8 cellular contexts compared by ENCODE assay signal in the genomic region with DNA sequence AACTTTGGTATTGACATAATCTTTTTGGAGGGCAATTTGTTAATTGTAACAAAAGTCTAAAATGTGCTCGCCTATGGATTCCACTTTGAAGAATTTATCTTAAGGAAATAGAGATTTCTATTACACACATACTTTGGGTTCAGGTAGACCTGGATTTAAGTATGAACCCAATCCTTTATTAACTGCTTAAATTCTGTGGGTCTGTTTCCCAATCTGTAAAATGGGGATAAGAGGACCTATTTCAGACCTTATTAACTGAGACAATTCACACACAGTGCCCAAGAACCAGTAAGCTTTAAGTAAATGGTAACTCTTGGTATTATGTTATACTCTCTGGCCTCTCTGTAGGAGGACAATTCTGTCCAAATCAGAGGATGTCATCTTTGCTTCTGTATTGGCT. TPM values are rescaled to one million over a fixed set of nuclear protein-coding genes. Genes with fewer than 3 reads are reported as not detected.
A peak's percentile ranks its signal among the peaks of the same experiment; 100 is the strongest.
DNase-seq lines count a peak whose midpoint lies in the region; ATAC-seq and TF ChIP-seq lines count a peak whose summit lies in the region.

No MANE protein-coding gene starts in this region.

- H3K9me3 Mint-ChIP-seq in activated naive CD4-positive, alpha-beta T cell treated with anti-CD3 and anti-CD28 coated beads, Interleukin-2, amount 50 U/mL, for 24 hours: no peaks in the 10 kb centered on the region

- no peaks in the 10 kb centered on the region for H3K27me3 Mint-ChIP-seq in activated naive CD4-positive, alpha-beta T cell treated with anti-CD3 and anti-CD28 coated beads, Interleukin-2, amount 50 U/mL, for 24 hours

- H3K9me3 ChIP-seq in body of pancreas: no peaks in the 10 kb centered on the region
- H3K9me3 ChIP-seq in mesodermal cell (ENCODE audit: control insufficient read depth, low read length): peaks cover 10% of the 10 kb centered on the region
- no peaks in the 10 kb centered on the region for H3K9me3 ChIP-seq in upper lobe of left lung

- H3K36me3 Mint-ChIP-seq in activated naive CD4-positive, alpha-beta T cell treated with anti-CD3 and anti-CD28 coated beads, Interleukin-2, amount 50 U/mL, for 24 hours: peaks cover 14% of the 10 kb centered on the region

- H3K4me3 ChIP-seq in body of pancreas: peak overlapping the region in 1 of 2 donors; percentile 74
- peak overlapping the region; percentile 79 for H3K4me3 ChIP-seq in mesodermal cell (ENCODE audit: extremely low read depth, insufficient read depth, low read length, poor library complexity, severe bottlenecking)
- H3K4me3 ChIP-seq in upper lobe of left lung: peak overlapping the region in 3 of 4 donors; percentile 67 to 95 (median 90)

- no peak for ATAC-seq in body of pancreas
- no peak for ATAC-seq in upper lobe of left lung (ENCODE audit: low FRiP score in 2 of 2)
- ATAC-seq in GM18873 (IDR thresholded peaks at IDR 0.05; ENCODE audit: low FRiP score, unreplicated experiment): no peak

- intact Hi-C loops in body of pancreas (cut with DNase I): no loop called here

- TF ChIP-seq POLR2A in body of pancreas (IDR thresholded peaks at IDR 0.05) (no peak), upper lobe of left lung (IDR thresholded peaks at IDR 0.05) (no peak)

- H3K4me3 Mint-ChIP-seq in activated naive CD4-positive, alpha-beta T cell treated with anti-CD3 and anti-CD28 coated beads, Interleukin-2, amount 50 U/mL, for 24 hours: peak overlapping the region; percentile 97

- TF ChIP-seq EP300 in upper lobe of left lung (IDR thresholded peaks at IDR 0.05): no peak

- WGBS in body of pancreas, 2 donors: 91 to 97% methylated on average over 1 of the region's 1 CpG
- no CpG with 5 or more reads among the region's 1 CpG for whole genome bisulfite sequencing in mesodermal cell (ENCODE audit: insufficient coverage in 2 of 2), 2 experiments
- WGBS in upper lobe of left lung, 2 donors: 98 to 100% methylated on average over 1 of the region's 1 CpG

- no peaks in the 10 kb centered on the region for H3K27me3 ChIP-seq in body of pancreas
- H3K27me3 ChIP-seq in upper lobe of left lung: no peaks in the 10 kb centered on the region

- DNase-seq in activated naive CD4-positive, alpha-beta T cell (lab: John Stamatoyannopoulos, UW): no peak
- no peak for DNase-seq in body of pancreas
- DNase-seq in upper lobe of left lung: no peak
- DNase-seq in NCI-H774 (lab: John Stamatoyannopoulos, UW): no peak
- DNase-seq in activated CD4-positive, CD25-positive, alpha-beta regulatory T cell (lab: John Stamatoyannopoulos, UW): no peak

- H3K27ac ChIP-seq in body of pancreas (peak overlapping the region; percentile 68 to 88 (median 76)), mesodermal cell (ENCODE audit: low read depth, low read length, severe bottlenecking) (peak overlapping the region; percentile 85), upper lobe of left lung (peak overlapping the region; percentile 83 to 92 (median 84))

- H3K4me1 Mint-ChIP-seq in activated naive CD4-positive, alpha-beta T cell treated with anti-CD3 and anti-CD28 coated beads, Interleukin-2, amount 50 U/mL, for 24 hours: peaks cover 39% of the 10 kb centered on the region

- peaks cover 0 to 3% of the 10 kb centered on the region in 2 donors for H3K36me3 ChIP-seq in body of pancreas (replicated peaks in 1 of 2; ENCODE audit: insufficient read depth in 1 of 2, low read depth in 2 of 2)
- peaks cover 32% of the 10 kb centered on the region for H3K36me3 ChIP-seq in mesodermal cell (ENCODE audit: control insufficient read depth, insufficient read depth, low read length)
- peaks cover 11 to 24% (median 18%) of the 10 kb centered on the region in 4 donors for H3K36me3 ChIP-seq in upper lobe of left lung

- H3K27ac Mint-ChIP-seq in activated naive CD4-positive, alpha-beta T cell treated with anti-CD3 and anti-CD28 coated beads, Interleukin-2, amount 50 U/mL, for 24 hours: peak overlapping the region; percentile 84

- TF ChIP-seq CTCF in body of pancreas (IDR thresholded peaks at IDR 0.05) (no peak), upper lobe of left lung (IDR thresholded peaks at IDR 0.05) (no peak)

- H3K4me1 ChIP-seq in body of pancreas: peaks cover 22% of the 10 kb centered on the region
- H3K4me1 ChIP-seq in mesodermal cell (ENCODE audit: control insufficient read depth, insufficient read depth, low read length, poor library complexity, severe bottlenecking): peaks cover 5% of the 10 kb centered on the region
- peaks cover 10 to 33% (median 14%) of the 10 kb centered on the region in 4 donors for H3K4me1 ChIP-seq in upper lobe of left lung

RNA-seq across cellular contexts. Expression of a gene that starts 0.8 kb away (rescaled TPM):
- total RNA-seq in body of pancreas (10 to 100 TPM; 12.9 to 17.1 TPM), upper lobe of left lung (10 to 100 TPM; 22.2 to 40.7 (median 32.5) TPM)
- 68.1 TPM for polyA plus RNA-seq in mesodermal cell (2013, experiment 1 of 2)
- 57.3 TPM for polyA plus RNA-seq in mesodermal cell (2013, experiment 2 of 2)

RNA-seq across cellular contexts. Expression of a gene that starts 46.5 kb away (rescaled TPM):
- total RNA-seq in body of pancreas (1 to 10 TPM; 2.3 to 6.6 TPM), upper lobe of left lung (10 to 100 TPM in 2 of 6 donors, 1 to 10 TPM in 3, under 1 TPM in 1; 0.89 to 21.3 (median 5.0) TPM)
- polyA plus RNA-seq in mesodermal cell (2013, experiment 1 of 2): 34.5 TPM
- polyA plus RNA-seq in mesodermal cell (2013, experiment 2 of 2): 28.1 TPM

RNA-seq across cellular contexts. Expression of a gene that starts 49.4 kb away (rescaled TPM):
- total RNA-seq in body of pancreas (10 to 100 TPM; 18.2 to 23.7 TPM), upper lobe of left lung (10 to 100 TPM; 15.9 to 87.0 (median 24.5) TPM)
- polyA plus RNA-seq in mesodermal cell (2013, experiment 1 of 2): 11.2 TPM
- 12.3 TPM for polyA plus RNA-seq in mesodermal cell (2013, experiment 2 of 2)
